ENCODE assay signal across 1 cellular context in genomic region chr10:108629843-108630242, GRCh38.
TF ChIP-seq lines count a peak whose summit lies in the region.

No MANE protein-coding gene starts in this region.

TF ChIP-seq in WTC11, 78 proteins besides CTCF, POLR2A, EP300 and RAD21 (continued from another document):
- TF ChIP-seq, protein P1, sequence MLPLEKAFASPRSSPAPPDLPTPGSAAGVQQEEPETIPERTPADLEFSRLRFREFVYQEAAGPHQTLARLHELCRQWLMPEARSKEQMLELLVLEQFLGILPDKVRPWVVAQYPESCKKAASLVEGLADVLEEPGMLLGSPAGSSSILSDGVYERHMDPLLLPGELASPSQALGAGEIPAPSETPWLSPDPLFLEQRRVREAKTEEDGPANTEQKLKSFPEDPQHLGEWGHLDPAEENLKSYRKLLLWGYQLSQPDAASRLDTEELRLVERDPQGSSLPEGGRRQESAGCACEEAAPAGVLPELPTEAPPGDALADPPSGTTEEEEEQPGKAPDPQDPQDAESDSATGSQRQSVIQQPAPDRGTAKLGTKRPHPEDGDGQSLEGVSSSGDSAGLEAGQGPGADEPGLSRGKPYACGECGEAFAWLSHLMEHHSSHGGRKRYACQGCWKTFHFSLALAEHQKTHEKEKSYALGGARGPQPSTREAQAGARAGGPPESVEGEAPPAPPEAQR (CRISPR knock-in tag; IDR thresholded peaks at IDR 0.05), result no peak
